ENCODE assay signal across 1 cellular context in the genomic region with DNA sequence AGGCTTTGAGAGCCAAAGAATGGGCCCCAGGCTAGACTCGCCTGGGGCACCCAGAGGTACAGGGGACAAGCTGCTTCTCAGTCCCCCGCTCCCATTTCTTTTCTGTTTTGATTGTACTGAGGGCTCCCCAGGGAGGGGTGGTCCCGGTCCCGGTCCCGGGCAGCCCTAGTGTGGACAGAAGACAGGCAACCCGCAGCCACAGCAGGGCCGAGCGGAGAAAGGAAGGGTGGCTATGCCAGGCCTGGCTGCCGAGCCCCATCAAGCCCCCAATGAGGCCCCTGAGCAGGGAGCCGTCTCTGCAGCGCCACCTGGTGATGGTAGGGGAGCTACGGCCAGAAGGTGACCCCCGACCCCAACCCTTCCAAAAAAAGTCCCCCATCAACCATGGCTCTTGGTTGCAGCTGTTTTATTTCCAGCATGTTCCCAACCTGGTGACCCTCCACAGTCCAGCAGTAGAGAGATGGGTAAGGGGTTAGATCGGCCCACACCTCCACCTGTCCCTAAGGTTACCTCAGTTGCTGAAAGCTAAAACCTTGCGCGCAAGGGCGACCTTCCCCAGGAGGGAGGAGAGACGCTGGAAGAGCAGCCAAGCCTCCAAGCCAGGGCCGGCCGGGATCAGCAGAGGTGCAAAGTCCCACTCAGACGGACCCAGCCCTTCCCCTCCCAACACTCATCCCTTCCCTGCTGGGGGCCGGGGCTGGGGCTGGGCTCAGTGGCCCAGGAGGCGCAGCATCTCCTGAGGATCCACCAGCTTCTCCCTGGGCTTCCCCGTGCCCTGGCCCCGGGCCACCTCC.
TF ChIP-seq lines count a peak whose summit lies in the region.

No MANE protein-coding gene starts in this region.

TF ChIP-seq in HepG2, 621 proteins besides CTCF, POLR2A, EP300 and RAD21 (continued from another document and continues in another):
- TF ChIP-seq, protein P1, sequence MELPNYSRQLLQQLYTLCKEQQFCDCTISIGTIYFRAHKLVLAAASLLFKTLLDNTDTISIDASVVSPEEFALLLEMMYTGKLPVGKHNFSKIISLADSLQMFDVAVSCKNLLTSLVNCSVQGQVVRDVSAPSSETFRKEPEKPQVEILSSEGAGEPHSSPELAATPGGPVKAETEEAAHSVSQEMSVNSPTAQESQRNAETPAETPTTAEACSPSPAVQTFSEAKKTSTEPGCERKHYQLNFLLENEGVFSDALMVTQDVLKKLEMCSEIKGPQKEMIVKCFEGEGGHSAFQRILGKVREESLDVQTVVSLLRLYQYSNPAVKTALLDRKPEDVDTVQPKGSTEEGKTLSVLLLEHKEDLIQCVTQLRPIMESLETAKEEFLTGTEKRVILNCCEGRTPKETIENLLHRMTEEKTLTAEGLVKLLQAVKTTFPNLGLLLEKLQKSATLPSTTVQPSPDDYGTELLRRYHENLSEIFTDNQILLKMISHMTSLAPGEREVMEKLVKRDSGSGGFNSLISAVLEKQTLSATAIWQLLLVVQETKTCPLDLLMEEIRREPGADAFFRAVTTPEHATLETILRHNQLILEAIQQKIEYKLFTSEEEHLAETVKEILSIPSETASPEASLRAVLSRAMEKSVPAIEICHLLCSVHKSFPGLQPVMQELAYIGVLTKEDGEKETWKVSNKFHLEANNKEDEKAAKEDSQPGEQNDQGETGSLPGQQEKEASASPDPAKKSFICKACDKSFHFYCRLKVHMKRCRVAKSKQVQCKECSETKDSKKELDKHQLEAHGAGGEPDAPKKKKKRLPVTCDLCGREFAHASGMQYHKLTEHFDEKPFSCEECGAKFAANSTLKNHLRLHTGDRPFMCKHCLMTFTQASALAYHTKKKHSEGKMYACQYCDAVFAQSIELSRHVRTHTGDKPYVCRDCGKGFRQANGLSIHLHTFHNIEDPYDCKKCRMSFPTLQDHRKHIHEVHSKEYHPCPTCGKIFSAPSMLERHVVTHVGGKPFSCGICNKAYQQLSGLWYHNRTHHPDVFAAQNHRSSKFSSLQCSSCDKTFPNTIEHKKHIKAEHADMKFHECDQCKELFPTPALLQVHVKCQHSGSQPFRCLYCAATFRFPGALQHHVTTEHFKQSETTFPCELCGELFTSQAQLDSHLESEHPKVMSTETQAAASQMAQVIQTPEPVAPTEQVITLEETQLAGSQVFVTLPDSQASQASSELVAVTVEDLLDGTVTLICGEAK (IDR thresholded peaks at IDR 0.05) = no peak
- TF ChIP-seq, protein P1 (CRISPR knock-in tag; IDR thresholded peaks at IDR 0.05) = no peak
- TF ChIP-seq ARNT (IDR thresholded peaks at IDR 0.05) (no peak), ZBTB44 (CRISPR knock-in tag; IDR thresholded peaks at IDR 0.05) (no peak), ZNF335 (CRISPR knock-in tag; IDR thresholded peaks at IDR 0.05) (no peak), ZNF572 (CRISPR knock-in tag; IDR thresholded peaks at IDR 0.05) (no peak; the same call in 1 of the 2 replicates), ZNF562 (CRISPR knock-in tag; IDR thresholded peaks at IDR 0.05; ENCODE audit: borderline replicate concordance) (no peak), XRCC5 (optimal IDR thresholded peaks at IDR 0.05; ENCODE audit: low read length) (peak; percentile 62), ZBTB46 (CRISPR knock-in tag; IDR thresholded peaks at IDR 0.05; ENCODE audit: borderline replicate concordance) (no peak), ARID4A (CRISPR knock-in tag; IDR thresholded peaks at IDR 0.05; ENCODE audit: borderline replicate concordance) (no peak), ZFP82 (CRISPR knock-in tag; IDR thresholded peaks at IDR 0.05; ENCODE audit: borderline replicate concordance) (no peak), ZFX (CRISPR knock-in tag; IDR thresholded peaks at IDR 0.05; ENCODE audit: low read depth) (peak; percentile 31; the same call in 1 of the 2 replicates), ZNF12 (CRISPR knock-in tag; IDR thresholded peaks at IDR 0.05) (no peak), ZFP90 (CRISPR knock-in tag; IDR thresholded peaks at IDR 0.05; ENCODE audit: borderline replicate concordance) (no peak), ZNF143 (CRISPR knock-in tag; IDR thresholded peaks at IDR 0.05) (peak; percentile 43; the same call in 1 of the 2 replicates), SYNCRIP (IDR thresholded peaks at IDR 0.05; ENCODE audit: insufficient read depth, low read depth, low read length) (no peak), PHF8 (CRISPR knock-in tag; IDR thresholded peaks at IDR 0.05) (no peak), ZNF83 (CRISPR knock-in tag; IDR thresholded peaks at IDR 0.05; ENCODE audit: borderline replicate concordance) (no peak), SMAD3 (CRISPR knock-in tag; IDR thresholded peaks at IDR 0.05) (no peak), SMC3 (IDR thresholded peaks at IDR 0.05; ENCODE audit: low read length) (peak; percentile 39; the same call in 1 of the 2 replicates), ELF4 (CRISPR knock-in tag; IDR thresholded peaks at IDR 0.05; ENCODE audit: borderline replicate concordance) (no peak), NFKB2 (CRISPR knock-in tag; IDR thresholded peaks at IDR 0.05; ENCODE audit: borderline replicate concordance) (peak; percentile 61; the same call in 1 of the 2 replicates), ZNF263 (CRISPR knock-in tag; IDR thresholded peaks at IDR 0.05) (peak; percentile 57; the same call in 1 of the 2 replicates), EZH2 (conservative IDR thresholded peaks at IDR 0.05; ENCODE audit: low read depth, low read length) (no peak), HOXA5 (CRISPR knock-in tag; IDR thresholded peaks at IDR 0.05) (0 out of 2 replicates have a peak, but pooled peaks have one; percentile 43), SALL2 (CRISPR knock-in tag; IDR thresholded peaks at IDR 0.05) (0 out of 2 replicates have a peak, but pooled peaks have one; percentile 43), GMEB2 (CRISPR knock-in tag; IDR thresholded peaks at IDR 0.05; ENCODE audit: low read depth) (no peak)
- TF ChIP-seq, protein P2, sequence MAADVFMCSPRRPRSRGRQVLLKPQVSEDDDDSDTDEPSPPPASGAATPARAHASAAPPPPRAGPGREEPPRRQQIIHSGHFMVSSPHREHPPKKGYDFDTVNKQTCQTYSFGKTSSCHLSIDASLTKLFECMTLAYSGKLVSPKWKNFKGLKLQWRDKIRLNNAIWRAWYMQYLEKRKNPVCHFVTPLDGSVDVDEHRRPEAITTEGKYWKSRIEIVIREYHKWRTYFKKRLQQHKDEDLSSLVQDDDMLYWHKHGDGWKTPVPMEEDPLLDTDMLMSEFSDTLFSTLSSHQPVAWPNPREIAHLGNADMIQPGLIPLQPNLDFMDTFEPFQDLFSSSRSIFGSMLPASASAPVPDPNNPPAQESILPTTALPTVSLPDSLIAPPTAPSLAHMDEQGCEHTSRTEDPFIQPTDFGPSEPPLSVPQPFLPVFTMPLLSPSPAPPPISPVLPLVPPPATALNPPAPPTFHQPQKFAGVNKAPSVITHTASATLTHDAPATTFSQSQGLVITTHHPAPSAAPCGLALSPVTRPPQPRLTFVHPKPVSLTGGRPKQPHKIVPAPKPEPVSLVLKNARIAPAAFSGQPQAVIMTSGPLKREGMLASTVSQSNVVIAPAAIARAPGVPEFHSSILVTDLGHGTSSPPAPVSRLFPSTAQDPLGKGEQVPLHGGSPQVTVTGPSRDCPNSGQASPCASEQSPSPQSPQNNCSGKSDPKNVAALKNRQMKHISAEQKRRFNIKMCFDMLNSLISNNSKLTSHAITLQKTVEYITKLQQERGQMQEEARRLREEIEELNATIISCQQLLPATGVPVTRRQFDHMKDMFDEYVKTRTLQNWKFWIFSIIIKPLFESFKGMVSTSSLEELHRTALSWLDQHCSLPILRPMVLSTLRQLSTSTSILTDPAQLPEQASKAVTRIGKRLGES (CRISPR knock-in tag; IDR thresholded peaks at IDR 0.05; ENCODE audit: borderline replicate concordance) = no peak
